ENCODE assay signal across 24 cellular contexts in the genomic region with DNA sequence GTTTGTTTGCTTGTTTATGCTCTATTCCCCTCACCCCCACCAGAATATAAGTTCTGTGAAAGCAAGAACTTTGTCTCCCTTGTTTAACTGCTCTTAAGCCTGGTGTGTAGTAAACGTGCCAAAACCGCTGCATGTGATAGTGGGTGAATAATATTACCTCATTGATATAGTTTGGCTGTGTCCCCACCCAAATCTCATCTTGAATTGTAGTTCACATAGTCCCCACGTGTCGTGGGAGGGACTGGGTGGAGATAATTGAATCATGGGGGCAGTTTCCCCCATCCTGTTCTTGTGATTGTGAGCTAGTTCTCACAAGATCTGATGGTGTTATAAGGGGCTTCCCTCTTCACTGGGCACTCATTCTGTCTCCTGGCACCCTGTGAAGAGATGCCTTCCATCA.
"Had no signal": no experiment of that assay in that cellular context is flagged by ENCODE, and none has a peak within 500 bp of the region (broad histone marks: within the 10 kb centered on the region; RNA-seq: fewer than 3 reads in every experiment).

No MANE protein-coding gene starts in this region.

- H3K4me3 Mint-ChIP-seq: activated CD4-positive, alpha-beta T cell treated with anti-CD3 and anti-CD28 coated beads, Interleukin-2, amount 10 ng/mL, durations not matched to agents 7 days and 5 days; mesothelial cell of epicardium; natural killer cell had no signal

- H3K4me1 ChIP-seq: colonic mucosa, prostate gland, SJSA1, thyroid gland, upper lobe of right lung had no signal

- H3K27me3 Mint-ChIP-seq: activated CD4-positive, alpha-beta T cell treated with anti-CD3 and anti-CD28 coated beads, Interleukin-2, amount 10 ng/mL, durations not matched to agents 7 days and 5 days had no signal

- H3K27ac Mint-ChIP-seq: activated CD4-positive, alpha-beta T cell treated with anti-CD3 and anti-CD28 coated beads, Interleukin-2, amount 10 ng/mL, durations not matched to agents 7 days and 5 days; endodermal cell; mesothelial cell of epicardium; natural killer cell had no signal

- H3K36me3 ChIP-seq: colonic mucosa, esophagus squamous epithelium, gastrocnemius medialis, left ventricle myocardium inferior, neutrophil, ovary, prostate gland, SJSA1, spleen, thyroid gland, upper lobe of right lung had no signal

- H3K36me3 Mint-ChIP-seq: mesothelial cell of epicardium, natural killer cell had no signal

- H3K27me3 ChIP-seq: colonic mucosa, esophagus squamous epithelium, gastrocnemius medialis, neutrophil, ovary, SJSA1, spleen, thyroid gland, upper lobe of right lung had no signal

- H3K4me3 ChIP-seq: colonic mucosa, esophagus squamous epithelium, gastrocnemius medialis, left ventricle myocardium inferior, ovary, prostate gland, SJSA1, spleen, thyroid gland, upper lobe of right lung had no signal

- ATAC-seq: gastrocnemius medialis, upper lobe of right lung had no signal

- H3K27ac ChIP-seq: colonic mucosa, esophagus squamous epithelium, gastrocnemius medialis, left ventricle myocardium inferior, neutrophil, ovary, prostate gland, SJSA1, spleen, thyroid gland, upper lobe of right lung had no signal

- H3K9me3 ChIP-seq: colonic mucosa, esophagus squamous epithelium, gastrocnemius medialis, left ventricle myocardium inferior, neutrophil, ovary, prostate gland, SJSA1, spleen, thyroid gland, upper lobe of right lung had no signal

- H3K9me3 Mint-ChIP-seq: endodermal cell, mesothelial cell of epicardium, natural killer cell had no signal

- DNase-seq: activated CD4-positive, alpha-beta T cell treated with anti-CD3 and anti-CD28 coated beads, Interleukin-2, amount 10 ng/mL, durations not matched to agents 7 days and 5 days; activated CD4-positive, CD25-positive, alpha-beta regulatory T cell; activated naive CD4-positive, alpha-beta T cell treated with Interleukin-2 at 50 U/mL for 16 hours; amniotic stem cell; colonic mucosa; endodermal cell; esophagus squamous epithelium; gastrocnemius medialis; hypothalamus; left ventricle myocardium inferior; natural killer cell; ovary; spleen; stimulated activated CD4-positive, alpha-beta T cell treated with anti-CD3 and anti-CD28 coated beads, Interleukin-4, amount 100 ng/mL, for 1 hour; stimulated activated naive CD4-positive, alpha-beta T cell treated with Interleukin-2 at 50 U/mL for 16 hours; substantia nigra; T-helper 1 cell; T1000; thyroid gland; upper lobe of right lung had no signal
